In the genomic region with DNA sequence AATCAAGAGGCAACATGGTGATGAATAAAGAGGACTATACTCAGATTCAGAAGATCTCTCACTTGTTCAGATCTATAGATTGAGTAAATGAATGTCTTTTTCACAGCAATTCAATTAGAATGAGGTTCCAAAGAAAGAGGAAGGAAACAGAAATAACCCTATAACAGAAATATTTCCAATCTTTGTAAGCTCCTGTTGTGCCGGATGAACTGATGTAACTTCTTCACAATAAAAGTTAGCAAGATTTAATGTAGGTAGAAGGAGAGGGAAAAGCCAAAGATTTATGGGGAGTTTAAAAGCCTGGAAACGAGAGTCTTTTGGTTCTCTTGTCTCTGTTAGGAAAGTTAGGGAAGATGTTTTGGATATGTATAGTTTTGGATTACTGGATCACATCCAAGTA, we compare ENCODE assay signal across 22 cellular contexts.
DNase-seq lines count a peak whose midpoint lies in the region; ATAC-seq and TF ChIP-seq lines count a peak whose summit lies in the region.
"Had no signal": no experiment of that assay in that cellular context is flagged by ENCODE, and none has a peak within 500 bp of the region (broad histone marks: within the 10 kb centered on the region; RNA-seq: fewer than 3 reads in every experiment).

No MANE protein-coding gene starts in this region.

- H3K27me3 Mint-ChIP-seq in memory B cell: no peaks in the 10 kb centered on the region
- H3K27me3 Mint-ChIP-seq: CD4-positive, alpha-beta memory T cell; T-cell had no signal

- no peak for TF ChIP-seq POLR2A in GM18505 (IDR thresholded peaks at IDR 0.05; ENCODE audit: borderline replicate concordance, extremely low read depth, insufficient read depth, insufficient read length)

- H3K27ac Mint-ChIP-seq in memory B cell: peak overlapping the region; percentile 37
- H3K27ac Mint-ChIP-seq: CD4-positive, alpha-beta memory T cell; endodermal cell; T-cell had no signal

- peaks cover 3% of the 10 kb centered on the region for H3K36me3 Mint-ChIP-seq in memory B cell
- H3K36me3 Mint-ChIP-seq: CD4-positive, alpha-beta memory T cell had no signal

- DNase-seq in DMS114 treated with DMSO at 0.1 percent for 48 hours (lab: John Stamatoyannopoulos, UW; ENCODE audit: unreplicated experiment) (peak; percentile 23), KG1 (lab: John Stamatoyannopoulos, UW) (peak; percentile 39), SKM-1 treated with dmso at 0.1 percent for 144 hours (lab: John Stamatoyannopoulos, UW; ENCODE audit: unreplicated experiment) (peak; percentile 62), memory B cell (ENCODE audit: low spot score in 2 of 2) (no peak), NCI-H748 treated with DMSO at 0.1 percent for 48 hours (lab: John Stamatoyannopoulos, UW) (no peak), GOT3 (lab: John Stamatoyannopoulos, UW) (no peak)
- DNase-seq in stimulated activated naive CD4-positive, alpha-beta T cell (lab: John Stamatoyannopoulos, UW): no peak
- DNase-seq: activated gamma-delta T cell; body of pancreas; CD4-positive, alpha-beta memory T cell; DMS153; endodermal cell; GDM1; NCI-H146; NCI-H524; occipital lobe; retina; stimulated activated CD4-positive, alpha-beta T cell treated with anti-CD3 and anti-CD28 coated beads, Interleukin-2, amount 100 ng/mL, for 48 hours; stimulated activated naive CD8-positive, alpha-beta T cell treated with anti-CD3 and anti-CD28 coated beads, Interleukin-15, Interleukin-2, amounts not matched to agents 100 U/mL and 50 U/mL, for 24 hours; T-cell; thyroid gland had no signal

- ATAC-seq in memory B cell (ENCODE audit: low read depth) (no peak), GM18505 (IDR thresholded peaks at IDR 0.05; ENCODE audit: unreplicated experiment) (no peak)
- ATAC-seq: body of pancreas; stimulated activated naive CD8-positive, alpha-beta T cell treated with anti-CD3 and anti-CD28 coated beads, Interleukin-15, Interleukin-2, amounts not matched to agents 100 U/mL and 50 U/mL, for 24 hours; T-cell had no signal

- H3K9me3 Mint-ChIP-seq in memory B cell: no peaks in the 10 kb centered on the region
- H3K9me3 Mint-ChIP-seq: CD4-positive, alpha-beta memory T cell; endodermal cell; T-cell had no signal

- H3K4me1 Mint-ChIP-seq in memory B cell: peaks cover 30% of the 10 kb centered on the region

- no peak overlapping the region for H3K4me3 Mint-ChIP-seq in memory B cell
- H3K4me3 Mint-ChIP-seq: CD4-positive, alpha-beta memory T cell; endodermal cell; T-cell had no signal

Comparison
In these comparisons a context has a peak if more than half of its experiments do, and no peak if none do; other contexts are left out.
1. DNase-seq: peak in DMS114 treated with DMSO at 0.1 percent for 48 hours (single experiment), KG1 (single experiment) and SKM-1 treated with dmso at 0.1 percent for 144 hours (single experiment); none in memory B cell (0 of 2), NCI-H748 treated with DMSO at 0.1 percent for 48 hours (single experiment), stimulated activated naive CD4-positive, alpha-beta T cell (0 of 6) and GOT3 (single experiment).